ENCODE assay signal across 21 cellular contexts in genomic region chr10:49151481-49151880, GRCh38. TPM values are rescaled to one million over a fixed set of nuclear protein-coding genes. Genes with fewer than 3 reads are reported as not detected.
DNase-seq lines count a peak whose midpoint lies in the region; ATAC-seq, FAIRE-seq and TF ChIP-seq lines count a peak whose summit lies in the region.
"Had no signal": no experiment of that assay in that cellular context is flagged by ENCODE, and none has a peak within 500 bp of the region (broad histone marks: within the 10 kb centered on the region; RNA-seq: fewer than 3 reads in every experiment).

No MANE protein-coding gene starts in this region.

- H3K27ac ChIP-seq in HepG2 (ENCODE audit: extremely low read length, insufficient read depth, low read length), result no peak overlapping the region
- H3K27ac ChIP-seq in right lobe of liver, result no peak overlapping the region
- no peak overlapping the region for H3K27ac ChIP-seq in IMR-90 (ENCODE audit: insufficient read depth, low read length)
- H3K27ac ChIP-seq in body of pancreas, result no peak overlapping the region
- H3K27ac ChIP-seq: GM23248 had no signal

- no peak overlapping the region for H3K4me3 Mint-ChIP-seq in stimulated activated effector memory CD8-positive, alpha-beta T cell treated with anti-CD3 and anti-CD28 coated beads, Interleukin-12 subunit alpha, Interleukin-12 subunit beta, amount 100 ng/mL, for 72 hours
- H3K4me3 Mint-ChIP-seq: CD4-positive, alpha-beta memory T cell had no signal

- peaks cover 4% of the 10 kb centered on the region for H3K9me3 Mint-ChIP-seq in stimulated activated effector memory CD8-positive, alpha-beta T cell treated with anti-CD3 and anti-CD28 coated beads, Interleukin-12 subunit alpha, Interleukin-12 subunit beta, amount 100 ng/mL, for 72 hours

- H4K91ac ChIP-seq in IMR-90 (ENCODE audit: insufficient read depth, low read depth, low read length), result no peak overlapping the region

- CTCF ChIA-PET in HepG2 (lab: Yijun Ruan, JAX; ENCODE audit: low intra/inter-chr PET ratio, low total read pairs), result no interaction called here
- CTCF ChIA-PET in IMR-90 (lab: Yijun Ruan, JAX), result interaction anchor here (0.9 to 1.1 kb wide), 3 partner anchors 10 to 12 kb away, joined by 3 to 4 read pairs (median 3); no protein-coding TSS in a partner anchor

- H3K14ac ChIP-seq in IMR-90 (replicated peaks; ENCODE audit: low read depth, low read length), result no peak overlapping the region

- H3K4me1 Mint-ChIP-seq in stimulated activated effector memory CD8-positive, alpha-beta T cell treated with anti-CD3 and anti-CD28 coated beads, Interleukin-12 subunit alpha, Interleukin-12 subunit beta, amount 100 ng/mL, for 72 hours, result peaks cover 16% of the 10 kb centered on the region

- TF ChIP-seq POLR2A in HepG2 (IDR thresholded peaks at IDR 0.05; ENCODE audit: insufficient read depth in 1 of 2, low read depth in 2 of 2, low read length in 2 of 2) (no peak), right lobe of liver (IDR thresholded peaks at IDR 0.05) (no peak), IMR-90 (IDR thresholded peaks at IDR 0.05; ENCODE audit: low read depth, low read length) (no peak), body of pancreas (IDR thresholded peaks at IDR 0.05) (no peak)

- no peak overlapping the region for H3K56ac ChIP-seq in IMR-90 (ENCODE audit: extremely low read depth, insufficient read depth, low read length)

- H3K4me1 ChIP-seq in HepG2 (ENCODE audit: insufficient read depth, low read length) (no peaks in the 10 kb centered on the region), right lobe of liver (no peaks in the 10 kb centered on the region), IMR-90 (ENCODE audit: control insufficient read depth, insufficient read depth, low read length) (peaks cover 4% of the 10 kb centered on the region), body of pancreas (no peaks in the 10 kb centered on the region)

- H3K27ac Mint-ChIP-seq in stimulated activated effector memory CD8-positive, alpha-beta T cell treated with anti-CD3 and anti-CD28 coated beads, Interleukin-12 subunit alpha, Interleukin-12 subunit beta, amount 100 ng/mL, for 72 hours, result peak overlapping the region; percentile 36
- H3K27ac Mint-ChIP-seq: CD4-positive, alpha-beta memory T cell had no signal

- ATAC-seq in HepG2 (no peak), right lobe of liver (no peak), IMR-90 (ENCODE audit: low read depth) (no peak), HG03469 (IDR thresholded peaks at IDR 0.05; ENCODE audit: unreplicated experiment) (no peak), body of pancreas (no peak)
- no peak for ATAC-seq in stimulated activated effector memory CD8-positive, alpha-beta T cell treated with anti-CD3 and anti-CD28 coated beads, Interleukin-12 subunit alpha, Interleukin-12 subunit beta, amount 100 ng/mL, for 72 hours

- TF ChIP-seq EP300 in HepG2 (IDR thresholded peaks at IDR 0.05; ENCODE audit: low read depth in 2 of 2, low read length in 2 of 2), result no peak
- no peak for TF ChIP-seq EP300 in HepG2 (CRISPR knock-in tag; IDR thresholded peaks at IDR 0.05; ENCODE audit: borderline replicate concordance)

- in situ Hi-C loops in HepG2 (cut with HindIII; ENCODE audit: extremely low pct_ligation_motif_present, low pct_unique_long_range_greater_than_20kb) (no loop called here), IMR-90 (cut with MboI; ENCODE audit: low sequenced_read_pairs) (no loop called here)

- intact Hi-C loops in HepG2 (cut with micrococcal nuclease; ENCODE audit: unreplicated experiment) (no loop called here), right lobe of liver (cut with DNase I) (no loop called here), IMR-90 (cut with micrococcal nuclease) (no loop called here), body of pancreas (cut with DNase I) (no loop called here)

- no peak overlapping the region for H2BK120ac ChIP-seq in IMR-90 (ENCODE audit: low read depth, low read length)

- no peak overlapping the region for H3K4me2 ChIP-seq in HepG2 (ENCODE audit: low read depth, low read length)
- no peak overlapping the region for H3K4me2 ChIP-seq in IMR-90 (ENCODE audit: low read depth, low read length)

- H4K8ac ChIP-seq in IMR-90 (ENCODE audit: low read depth in 2 of 2, low read length in 2 of 2), result no peak overlapping the region

- no peak for TF ChIP-seq RAD21 in HepG2 (CRISPR knock-in tag; IDR thresholded peaks at IDR 0.05)
- no peak for TF ChIP-seq RAD21 in IMR-90 (IDR thresholded peaks at IDR 0.05; ENCODE audit: low read length)

- H3K9me3 ChIP-seq in HepG2 (ENCODE audit: low read length) (no peaks in the 10 kb centered on the region), right lobe of liver (peaks cover 0 to 6% (median 0%) of the 10 kb centered on the region in 4 donors), IMR-90 (ENCODE audit: control insufficient read depth, insufficient read depth, low read length) (no peaks in the 10 kb centered on the region; the same call in 1 of the 2 replicates), body of pancreas (no peaks in the 10 kb centered on the region)

- no TSS peak for BruUV-seq in HepG2 (replicated peaks; lab: Mats Ljungman, UMichigan)
- BruUV-seq in IMR-90 (replicated peaks; lab: Mats Ljungman, UMichigan), result no TSS peak

- H3K79me2 ChIP-seq in HepG2 (ENCODE audit: insufficient read depth, low read length), result no peaks in the 10 kb centered on the region

- no peak overlapping the region for H2BK15ac ChIP-seq in IMR-90 (ENCODE audit: low read depth, low read length)

- no peak overlapping the region for H4K5ac ChIP-seq in IMR-90 (ENCODE audit: low read depth, low read length)

- H3K4ac ChIP-seq in IMR-90 (ENCODE audit: low read depth, low read length), result no peak overlapping the region

- H3K79me1 ChIP-seq in IMR-90 (ENCODE audit: low read depth in 1 of 2, low read length in 2 of 2), result no peaks in the 10 kb centered on the region

- no peaks in the 10 kb centered on the region for H4K20me1 ChIP-seq in HepG2 (ENCODE audit: insufficient read depth, low read length)
- no peaks in the 10 kb centered on the region for H4K20me1 ChIP-seq in IMR-90 (ENCODE audit: insufficient read depth, low read length)

- H3K9me1 ChIP-seq in IMR-90 (ENCODE audit: insufficient read depth, low read length), result peaks cover 8% of the 10 kb centered on the region

- H3K36me3 ChIP-seq in HepG2 (replicated peaks in 1 of 2; ENCODE audit: control insufficient read depth in 1 of 2, insufficient read depth in 2 of 2, low read length in 2 of 2) (no peaks in the 10 kb centered on the region), right lobe of liver (no peaks in the 10 kb centered on the region), IMR-90 (ENCODE audit: control insufficient read depth, insufficient read depth, low read length) (no peaks in the 10 kb centered on the region), body of pancreas (replicated peaks in 1 of 2; ENCODE audit: insufficient read depth in 1 of 2, low read depth in 2 of 2) (no peaks in the 10 kb centered on the region)

- H3K23ac ChIP-seq in IMR-90 (ENCODE audit: low read depth, low read length), result no peak overlapping the region

- POLR2A ChIA-PET in HepG2 (lab: Yijun Ruan, JAX) (no interaction called here), IMR-90 (lab: Charles Lee; ENCODE audit: unreplicated experiment) (no interaction called here)

- TF ChIP-seq CTCF in HepG2 (CRISPR knock-in tag; IDR thresholded peaks at IDR 0.05) (no peak), right lobe of liver (IDR thresholded peaks at IDR 0.05) (no peak), IMR-90 (conservative IDR thresholded peaks at IDR 0.05; ENCODE audit: low read depth, low read length) (no peak), body of pancreas (IDR thresholded peaks at IDR 0.05) (no peak)

- no peak overlapping the region for H2AK9ac ChIP-seq in IMR-90 (replicated peaks; ENCODE audit: low read depth, low read length, poor library complexity)

- dilution Hi-C loops in IMR-90 (cut with HindIII; ENCODE audit: low sequenced_read_pairs, unreplicated experiment), result no loop called here

- H3K4me3 ChIP-seq in HepG2 (replicated peaks in 1 of 3; ENCODE audit: insufficient read depth in 1 of 3, low read depth in 2 of 3, low read length in 3 of 3) (no peak overlapping the region), right lobe of liver (no peak overlapping the region), IMR-90 (ENCODE audit: insufficient read depth, low read depth, low read length) (no peak overlapping the region), body of pancreas (no peak overlapping the region)
- H3K4me3 ChIP-seq: GM23248 had no signal

- DNase-seq in HepG2 (ENCODE audit: low spot score) (no peak), right lobe of liver (no peak), IMR-90 (no peak), body of pancreas (no peak)
- DNase-seq in stimulated activated effector memory CD8-positive, alpha-beta T cell treated with anti-CD3 and anti-CD28 coated beads, Interleukin-12 subunit alpha, Interleukin-12 subunit beta, amount 100 ng/mL, for 72 hours (ENCODE audit: low spot score in 2 of 2), result no peak
- DNase-seq: 8988T; C1 segment of cervical spinal cord; Calu3; CD4-positive, alpha-beta memory T cell; COR-L47; DMS79 treated with DMSO at 0.1 percent for 48 hours; H7; HCEC 1CT had no signal

- no peak overlapping the region for H3K18ac ChIP-seq in IMR-90 (ENCODE audit: low read depth, low read length)

- no peak overlapping the region for H2AFZ ChIP-seq in HepG2 (ENCODE audit: low read length)
- H2AFZ ChIP-seq in IMR-90 (replicated peaks; ENCODE audit: low read length, poor library complexity), result no peak overlapping the region
- H2AFZ ChIP-seq: GM23248 had no signal

- H3K36me3 Mint-ChIP-seq in stimulated activated effector memory CD8-positive, alpha-beta T cell treated with anti-CD3 and anti-CD28 coated beads, Interleukin-12 subunit alpha, Interleukin-12 subunit beta, amount 100 ng/mL, for 72 hours, result peaks cover 57% of the 10 kb centered on the region

- 4% methylated on average over 1 of the region's 1 CpG for WGBS in HepG2 (ENCODE audit: low lambda C conversion rate)
- 31% methylated on average over 1 of the region's 1 CpG for WGBS in right lobe of liver (ENCODE audit: insufficient coverage, low coverage, low lambda C conversion rate, missing lambda C conversion rate)
- no CpG with 5 or more reads among the region's 1 CpG for WGBS in IMR-90 (ENCODE audit: extremely low coverage in 2 of 2, insufficient read length in 1 of 2), 2 experiments
- WGBS in body of pancreas, 2 donors, result 30 to 39% methylated on average over 1 of the region's 1 CpG

- no peak overlapping the region for H2AK5ac ChIP-seq in IMR-90 (ENCODE audit: low read depth, low read length)

- H3K27me3 ChIP-seq in HepG2 (ENCODE audit: control insufficient read depth in 1 of 2, insufficient read depth in 2 of 2, low read length in 2 of 2) (no peaks in the 10 kb centered on the region), right lobe of liver (no peaks in the 10 kb centered on the region), IMR-90 (ENCODE audit: control insufficient read depth, insufficient read depth, low read length) (no peaks in the 10 kb centered on the region), body of pancreas (no peaks in the 10 kb centered on the region)

- H3K9ac ChIP-seq in HepG2 (ENCODE audit: insufficient read depth, low read depth, low read length) (no peak overlapping the region), IMR-90 (ENCODE audit: low read depth, low read length) (no peak overlapping the region)
- H3K9ac ChIP-seq: GM23248 had no signal

- H2BK5ac ChIP-seq in IMR-90 (ENCODE audit: low read depth, low read length, poor library complexity, severe bottlenecking), result no peak overlapping the region

- no peak overlapping the region for H2BK20ac ChIP-seq in IMR-90 (ENCODE audit: low read depth, low read length)

- no peak for FAIRE-seq in HepG2 (lab: Jason Lieb, UNC)
- FAIRE-seq: GM12891, H1 had no signal

RNA-seq across cellular contexts. Expression of gene FAM170B, which starts 17.7 kb away (rescaled TPM):
- total RNA-seq in HepG2 (2016; rRNA removed; fragmentation: Illumina TruSeq; extraction: Trizol) (not detected in 2 replicates), right lobe of liver (not detected), IMR-90 (2012; rRNA removed) (not detected in 2 replicates), body of pancreas (not detected)
- total RNA-seq in HepG2 (2016; cell fraction: cytosol; rRNA removed; fragmentation: Illumina TruSeq; extraction: Trizol; ENCODE audit: low read depth), result not detected in 2 replicates
- not detected in 2 replicates for total RNA-seq in HepG2 (2016; cell fraction: insoluble cytoplasmic fraction; rRNA removed; fragmentation: Illumina TruSeq; extraction: Trizol)
- total RNA-seq in HepG2 (2016; cell fraction: membrane; rRNA removed; fragmentation: Illumina TruSeq; extraction: Trizol), result not detected in 2 replicates
- total RNA-seq in HepG2 (2016; cell fraction: nucleus; rRNA removed; fragmentation: Illumina TruSeq; extraction: Trizol), result not detected in 2 replicates
- polyA plus RNA-seq in HepG2 (2011; rRNA removed) (not detected in 2 replicates), IMR-90 (2012; rRNA removed) (not detected in 2 replicates)
- polyA plus RNA-seq in HepG2 (2011; cell fraction: cytosol; rRNA removed), result not detected in 2 replicates
- not detected in 2 replicates for polyA plus RNA-seq in HepG2 (2011; cell fraction: nucleus; rRNA removed)
- polyA plus RNA-seq in HepG2 (2012), result not detected in 2 replicates
- polyA plus RNA-seq in HepG2 (2016; cell fraction: cytosol; fragmentation: Illumina TruSeq; extraction: Trizol; ENCODE audit: low read depth), result not detected in 2 replicates
- polyA plus RNA-seq in HepG2 (2016; cell fraction: insoluble cytoplasmic fraction; fragmentation: Illumina TruSeq; extraction: Trizol; ENCODE audit: low read depth), result not detected in 2 replicates
- not detected in 2 replicates for polyA plus RNA-seq in HepG2 (2016; cell fraction: membrane; fragmentation: Illumina TruSeq; extraction: Trizol; ENCODE audit: low read depth)
- polyA plus RNA-seq in HepG2 (2016; cell fraction: nucleus; fragmentation: Illumina TruSeq; extraction: Trizol; ENCODE audit: insufficient read depth, low read depth), result not detected in 2 replicates
- polyA minus RNA-seq in HepG2 (2011; rRNA and poly(A)+ RNA removed; ENCODE audit: low replicate concordance), result not detected in 2 replicates
- not detected in 2 replicates for polyA minus RNA-seq in HepG2 (2011; cell fraction: cytosol; rRNA and poly(A)+ RNA removed)
- not detected in 2 replicates for polyA minus RNA-seq in HepG2 (2011; cell fraction: nucleus; rRNA and poly(A)+ RNA removed)
- polyA plus RNA-seq in IMR-90 (2012; cell fraction: cytosol; rRNA removed), result not detected in 2 replicates
- not detected in 2 replicates for polyA plus RNA-seq in IMR-90 (2012; cell fraction: nucleus; rRNA removed; ENCODE audit: low replicate concordance)
- total RNA-seq: A673; Calu3; CD4-positive, alpha-beta memory T cell; Daoy; G401; GM23248; H1; H7 had no signal
- polyA plus RNA-seq: BJ; CD4-positive, alpha-beta memory T cell; GM23248; H1 had no signal

RNA-seq across cellular contexts. Expression of gene VSTM4, which starts 36.2 kb away (rescaled TPM):
- total RNA-seq in HepG2 (2016; rRNA removed; fragmentation: Illumina TruSeq; extraction: Trizol) (not detected in 2 replicates), right lobe of liver (1 to 10 TPM; 2.1 to 6.6 (median 3.1) TPM), IMR-90 (2012; rRNA removed) (2.5 and 2.9 TPM in 2 replicates), body of pancreas (1 to 10 TPM; 3.4 to 5.6 TPM)
- not detected in 2 replicates for total RNA-seq in HepG2 (2016; cell fraction: cytosol; rRNA removed; fragmentation: Illumina TruSeq; extraction: Trizol; ENCODE audit: low read depth)
- not detected in 2 replicates for total RNA-seq in HepG2 (2016; cell fraction: insoluble cytoplasmic fraction; rRNA removed; fragmentation: Illumina TruSeq; extraction: Trizol)
- not detected in 2 replicates for total RNA-seq in HepG2 (2016; cell fraction: membrane; rRNA removed; fragmentation: Illumina TruSeq; extraction: Trizol)
- total RNA-seq in HepG2 (2016; cell fraction: nucleus; rRNA removed; fragmentation: Illumina TruSeq; extraction: Trizol), result not detected in 2 replicates
- polyA plus RNA-seq in HepG2 (2011; rRNA removed) (not detected in 2 replicates), IMR-90 (2012; rRNA removed) (2.1 and 2.4 TPM in 2 replicates)
- polyA plus RNA-seq in HepG2 (2011; cell fraction: cytosol; rRNA removed), result not detected in 2 replicates
- polyA plus RNA-seq in HepG2 (2011; cell fraction: nucleus; rRNA removed), result not detected in 2 replicates
- polyA plus RNA-seq in HepG2 (2012), result not detected in 2 replicates
- polyA plus RNA-seq in HepG2 (2016; cell fraction: cytosol; fragmentation: Illumina TruSeq; extraction: Trizol; ENCODE audit: low read depth), result not detected in 2 replicates
- polyA plus RNA-seq in HepG2 (2016; cell fraction: insoluble cytoplasmic fraction; fragmentation: Illumina TruSeq; extraction: Trizol; ENCODE audit: low read depth), result not detected in 2 replicates
- not detected in 2 replicates for polyA plus RNA-seq in HepG2 (2016; cell fraction: membrane; fragmentation: Illumina TruSeq; extraction: Trizol; ENCODE audit: low read depth)
- not detected in 2 replicates for polyA plus RNA-seq in HepG2 (2016; cell fraction: nucleus; fragmentation: Illumina TruSeq; extraction: Trizol; ENCODE audit: insufficient read depth, low read depth)
- polyA minus RNA-seq in HepG2 (2011; rRNA and poly(A)+ RNA removed; ENCODE audit: low replicate concordance), result 0.04 TPM in 1 of 2 replicates, not detected in the other
- polyA minus RNA-seq in HepG2 (2011; cell fraction: cytosol; rRNA and poly(A)+ RNA removed), result not detected in 2 replicates
- polyA minus RNA-seq in HepG2 (2011; cell fraction: nucleus; rRNA and poly(A)+ RNA removed), result not detected in 2 replicates
- 1.2 and 1.3 TPM in 2 replicates for polyA plus RNA-seq in IMR-90 (2012; cell fraction: cytosol; rRNA removed)
- polyA plus RNA-seq in IMR-90 (2012; cell fraction: nucleus; rRNA removed; ENCODE audit: low replicate concordance), result 0.76 and 2.5 TPM in 2 replicates
- total RNA-seq: Calu3; CD4-positive, alpha-beta memory T cell; G401 had no signal
- polyA plus RNA-seq: CD4-positive, alpha-beta memory T cell had no signal

RNA-seq across cellular contexts. Expression of gene TMEM273, which starts 36.7 kb away (rescaled TPM):
- total RNA-seq in HepG2 (2016; rRNA removed; fragmentation: Illumina TruSeq; extraction: Trizol), result not detected in 2 replicates
- not detected in 2 replicates for total RNA-seq in HepG2 (2016; cell fraction: cytosol; rRNA removed; fragmentation: Illumina TruSeq; extraction: Trizol; ENCODE audit: low read depth)
- total RNA-seq in HepG2 (2016; cell fraction: insoluble cytoplasmic fraction; rRNA removed; fragmentation: Illumina TruSeq; extraction: Trizol), result not detected in 2 replicates
- not detected in 2 replicates for total RNA-seq in HepG2 (2016; cell fraction: membrane; rRNA removed; fragmentation: Illumina TruSeq; extraction: Trizol)
- not detected in 2 replicates for total RNA-seq in HepG2 (2016; cell fraction: nucleus; rRNA removed; fragmentation: Illumina TruSeq; extraction: Trizol)
- polyA plus RNA-seq in HepG2 (2011; rRNA removed), result not detected in 2 replicates
- not detected in 2 replicates for polyA plus RNA-seq in HepG2 (2011; cell fraction: cytosol; rRNA removed)
- polyA plus RNA-seq in HepG2 (2011; cell fraction: nucleus; rRNA removed), result not detected in 2 replicates
- polyA plus RNA-seq in HepG2 (2012), result not detected in 2 replicates
- not detected in 2 replicates for polyA plus RNA-seq in HepG2 (2016; cell fraction: cytosol; fragmentation: Illumina TruSeq; extraction: Trizol; ENCODE audit: low read depth)
- not detected in 2 replicates for polyA plus RNA-seq in HepG2 (2016; cell fraction: insoluble cytoplasmic fraction; fragmentation: Illumina TruSeq; extraction: Trizol; ENCODE audit: low read depth)
- not detected in 2 replicates for polyA plus RNA-seq in HepG2 (2016; cell fraction: membrane; fragmentation: Illumina TruSeq; extraction: Trizol; ENCODE audit: low read depth)
- not detected in 2 replicates for polyA plus RNA-seq in HepG2 (2016; cell fraction: nucleus; fragmentation: Illumina TruSeq; extraction: Trizol; ENCODE audit: insufficient read depth, low read depth)
- not detected in 2 replicates for polyA minus RNA-seq in HepG2 (2011; rRNA and poly(A)+ RNA removed; ENCODE audit: low replicate concordance)
- polyA minus RNA-seq in HepG2 (2011; cell fraction: cytosol; rRNA and poly(A)+ RNA removed), result not detected in 2 replicates
- not detected in 2 replicates for polyA minus RNA-seq in HepG2 (2011; cell fraction: nucleus; rRNA and poly(A)+ RNA removed)
- 1 to 10 TPM in 5 of 6 experiments, under 1 TPM in 1; 0.86 to 5.3 (median 2.3) TPM for total RNA-seq in right lobe of liver
- total RNA-seq in IMR-90 (2012; rRNA removed), result not detected in 2 replicates
- not detected in 2 replicates for polyA plus RNA-seq in IMR-90 (2012; rRNA removed)
- polyA plus RNA-seq in IMR-90 (2012; cell fraction: cytosol; rRNA removed), result not detected in 2 replicates
- 0.21 TPM in 1 of 2 replicates, not detected in the other for polyA plus RNA-seq in IMR-90 (2012; cell fraction: nucleus; rRNA removed; ENCODE audit: low replicate concordance)
- 1 to 10 TPM; 4.3 to 9.3 TPM for total RNA-seq in body of pancreas
- total RNA-seq: A673, Calu3, Daoy, G401, GM23248, H1, H7 had no signal
- polyA plus RNA-seq: BJ, GM23248, H1 had no signal
